In the genomic region with DNA sequence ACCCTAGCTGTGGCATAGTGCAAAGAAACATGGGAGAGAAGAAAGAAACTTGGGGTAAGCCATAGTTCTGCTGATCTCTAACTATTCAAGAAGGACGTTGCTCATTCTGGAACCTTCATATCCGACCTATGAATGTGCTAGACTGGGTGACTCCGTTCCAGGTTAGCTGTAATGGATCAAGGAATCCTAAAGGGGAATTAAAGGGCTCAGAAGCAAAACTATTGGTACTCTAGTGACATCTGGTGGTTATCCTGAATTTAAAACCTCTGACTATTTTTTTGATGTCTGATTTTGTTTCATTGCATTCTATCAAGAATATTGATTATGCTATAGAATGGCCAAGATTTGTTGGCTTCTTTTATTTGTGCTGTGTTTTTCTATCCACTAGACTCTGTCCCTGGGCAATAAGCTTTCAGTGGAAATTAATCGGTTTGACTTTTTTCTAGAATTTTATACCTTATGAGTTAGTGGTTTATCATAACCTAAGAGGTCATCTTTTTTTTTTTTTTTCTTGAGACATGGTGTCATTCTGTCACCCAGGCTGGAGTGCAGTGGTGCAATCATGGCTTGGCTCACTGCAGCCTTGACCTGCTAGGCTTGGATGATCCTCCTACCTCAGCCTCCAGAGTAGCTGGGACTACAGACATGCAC, we compare ENCODE assay signal across 8 cellular contexts. TPM values are rescaled to one million over a fixed set of nuclear protein-coding genes. Genes with fewer than 3 reads are reported as not detected.
DNase-seq lines count a peak whose midpoint lies in the region; ATAC-seq and TF ChIP-seq lines count a peak whose summit lies in the region.

No MANE protein-coding gene starts in this region.

- no peaks in the 10 kb centered on the region; the same call in 1 of the 2 replicates for H4K20me1 ChIP-seq in GM23248 (ENCODE audit: insufficient read depth)

- peaks cover 25% of the 10 kb centered on the region for H3F3A ChIP-seq in GM23248 (ENCODE audit: insufficient read depth)

- peak; percentile 42 for TF ChIP-seq CTCF in AG09319 (IDR thresholded peaks at IDR 0.05; ENCODE audit: low read depth, low read length)
- peak; percentile 43 for TF ChIP-seq CTCF in coronary artery (IDR thresholded peaks at IDR 0.05)

- no peak overlapping the region for H3K18ac ChIP-seq in mesendoderm (ENCODE audit: low read length)

- CTCF ChIA-PET in activated CD4-positive, alpha-beta memory T cell treated with anti-CD3 and anti-CD28 coated beads for 36 hours (lab: Charles Lee), result interaction anchor here (0.7 to 5.2 kb wide), 15 partner anchors 10 to 258 kb away, joined by 3 to 41 read pairs (median 5); partner anchors contain the start of gene PCTP

- WGBS in GM23248 (ENCODE audit: low coverage in 1 of 2, low lambda C conversion rate in 2 of 2, missing lambda C conversion rate in 2 of 2), 2 experiments, result 22 to 23% methylated on average over 4 of the region's 4 CpGs
- WGBS in mesendoderm (ENCODE audit: extremely low coverage, insufficient coverage, low lambda C conversion rate), result no CpG with 5 or more reads among the region's 4 CpGs

- POLR2A ChIA-PET in activated CD4-positive, alpha-beta memory T cell treated with anti-CD3 and anti-CD28 coated beads for 36 hours (lab: Charles Lee), result no interaction called here

- H3K4me3 Mint-ChIP-seq in activated CD4-positive, alpha-beta memory T cell treated with anti-CD3 and anti-CD28 coated beads for 36 hours, result no peak overlapping the region

- H3K4me1 Mint-ChIP-seq in activated CD4-positive, alpha-beta memory T cell treated with anti-CD3 and anti-CD28 coated beads for 36 hours (ENCODE audit: low read depth), result no peaks in the 10 kb centered on the region

- H2BK15ac ChIP-seq in mesendoderm (replicated peaks; ENCODE audit: low read depth), result no peak overlapping the region

- DNase-seq in AG09319 (ENCODE audit: extremely low read depth, low read depth) (peak; percentile 35), GM23248 (peak; percentile 87), NCI-H69 (lab: John Stamatoyannopoulos, UW) (peak; percentile 79), coronary artery (ENCODE audit: low spot score) (no peak), mesendoderm (peak; percentile 60)
- DNase-seq in activated CD4-positive, alpha-beta memory T cell treated with anti-CD3 and anti-CD28 coated beads for 36 hours, result no peak
- no peak for DNase-seq in stimulated activated CD4-positive, alpha-beta T cell treated with anti-CD3 and anti-CD28 coated beads, Interleukin-4, amount 100 ng/mL, for 1 hour

- H2BK120ac ChIP-seq in mesendoderm (ENCODE audit: low read depth, low read length), result no peak overlapping the region

- no peak overlapping the region for H3K4ac ChIP-seq in mesendoderm (ENCODE audit: low read depth, low read length)

- H2BK5ac ChIP-seq in mesendoderm (ENCODE audit: low read length), result no peak overlapping the region

- H3K4me1 ChIP-seq in GM23248 (ENCODE audit: insufficient read depth), result peaks cover 17% of the 10 kb centered on the region
- H3K4me1 ChIP-seq in mesendoderm (ENCODE audit: control insufficient read depth, low read depth, low read length), result no peaks in the 10 kb centered on the region

- H3K9me3 ChIP-seq in GM23248 (ENCODE audit: low read depth), result no peaks in the 10 kb centered on the region

- in situ Hi-C loops in GM23248 (cut with MboI), result no loop called here

- H3K27ac ChIP-seq in GM23248, result peak overlapping the region; percentile 93
- peak overlapping the region in 1 of 2 donors; percentile 15 for H3K27ac ChIP-seq in coronary artery
- H3K27ac ChIP-seq in mesendoderm (ENCODE audit: low read depth, low read length), result no peak overlapping the region

- H3K9ac ChIP-seq in GM23248, result peak overlapping the region; percentile 67
- H3K9ac ChIP-seq in mesendoderm (ENCODE audit: low read length), result no peak overlapping the region

- H3K79me1 ChIP-seq in mesendoderm (ENCODE audit: low read length), result no peaks in the 10 kb centered on the region

- H3K79me2 ChIP-seq in GM23248 (ENCODE audit: insufficient read depth) (peaks cover 13% of the 10 kb centered on the region), mesendoderm (ENCODE audit: control insufficient read depth, insufficient read depth, low read length) (no peaks in the 10 kb centered on the region)

- intact Hi-C loops in activated CD4-positive, alpha-beta memory T cell treated with anti-CD3 and anti-CD28 coated beads for 36 hours (cut with micrococcal nuclease), result loop anchor here (1.0 to 10.0 kb wide), 2 partner anchors 166 to 244 kb away; no protein-coding TSS in a partner anchor

- H2AK5ac ChIP-seq in mesendoderm (ENCODE audit: low read length), result no peak overlapping the region

- peaks cover 22% of the 10 kb centered on the region for H3K36me3 Mint-ChIP-seq in activated CD4-positive, alpha-beta memory T cell treated with anti-CD3 and anti-CD28 coated beads for 36 hours

- H2AFZ ChIP-seq in GM23248, result 0 out of 2 replicates have a peak overlapping the region, but pooled peaks have one; percentile 3

- H3K9me2 ChIP-seq in GM23248 (ENCODE audit: insufficient read depth), result no peaks in the 10 kb centered on the region

- no peak for ATAC-seq in GM18909 (IDR thresholded peaks at IDR 0.05; ENCODE audit: poor library complexity, unreplicated experiment)

- no peak overlapping the region for H3K23ac ChIP-seq in mesendoderm (ENCODE audit: low read length)

- H4K5ac ChIP-seq in mesendoderm (ENCODE audit: low read length), result no peak overlapping the region

- peak overlapping the region; percentile 69 for H3K4me2 ChIP-seq in GM23248 (ENCODE audit: unreplicated experiment)
- H3K4me2 ChIP-seq in mesendoderm (ENCODE audit: low read length), result no peak overlapping the region

- no peaks in the 10 kb centered on the region for H3K9me3 Mint-ChIP-seq in activated CD4-positive, alpha-beta memory T cell treated with anti-CD3 and anti-CD28 coated beads for 36 hours

- H3K36me3 ChIP-seq in GM23248 (ENCODE audit: low read depth), result no peaks in the 10 kb centered on the region
- no peaks in the 10 kb centered on the region for H3K36me3 ChIP-seq in mesendoderm (ENCODE audit: control insufficient read depth, insufficient read depth, low read length)

- no peaks in the 10 kb centered on the region for H3K27me3 Mint-ChIP-seq in activated CD4-positive, alpha-beta memory T cell treated with anti-CD3 and anti-CD28 coated beads for 36 hours

- no peak overlapping the region for H3K27ac Mint-ChIP-seq in activated CD4-positive, alpha-beta memory T cell treated with anti-CD3 and anti-CD28 coated beads for 36 hours

- H3K4me3 ChIP-seq in GM23248 (peak overlapping the region; percentile 34; the same call in 1 of the 2 replicates), coronary artery (no peak overlapping the region), mesendoderm (ENCODE audit: low read length) (no peak overlapping the region)

- H4K8ac ChIP-seq in mesendoderm (ENCODE audit: low read depth, low read length), result no peak overlapping the region

- H3K27me3 ChIP-seq in GM23248 (replicated peaks; ENCODE audit: insufficient read depth) (no peaks in the 10 kb centered on the region), mesendoderm (ENCODE audit: insufficient read depth, low read length, poor library complexity) (no peaks in the 10 kb centered on the region)

- H3K56ac ChIP-seq in mesendoderm (ENCODE audit: low read length), result no peak overlapping the region

RNA-seq across cellular contexts. Expression of gene PCTP, which starts 19.5 kb away (rescaled TPM):
- total RNA-seq in GM23248 (2014; rRNA removed; shearing (Covaris generic)), result 6.9 and 13.2 TPM in 2 replicates
- polyA plus RNA-seq in GM23248 (2016; fragmentation: Nextera tagmentation; extraction: Ambion mirVana), result 7.9 and 8.0 TPM in 2 replicates
- polyA plus RNA-seq in mesendoderm (2013, experiment 1 of 2), result 16.0 TPM
- 16.1 TPM for polyA plus RNA-seq in mesendoderm (2013, experiment 2 of 2)
- 1 to 10 TPM; 9.3 to 9.8 TPM for total RNA-seq in activated CD4-positive, alpha-beta memory T cell treated with anti-CD3 and anti-CD28 coated beads for 36 hours

RNA-seq across cellular contexts. Expression of gene TMEM100, which starts 47.7 kb away (rescaled TPM):
- 0.76 TPM in 1 of 2 replicates, not detected in the other for total RNA-seq in GM23248 (2014; rRNA removed; shearing (Covaris generic))
- polyA plus RNA-seq in GM23248 (2016; fragmentation: Nextera tagmentation; extraction: Ambion mirVana), result 0.18 TPM in 1 of 2 replicates, not detected in the other
- 0.31 TPM for polyA plus RNA-seq in mesendoderm (2013, experiment 1 of 2)
- polyA plus RNA-seq in mesendoderm (2013, experiment 2 of 2), result 0.53 TPM
- total RNA-seq in activated CD4-positive, alpha-beta memory T cell treated with anti-CD3 and anti-CD28 coated beads for 36 hours, result not detected

Comparison
In these comparisons a context has a peak if more than half of its experiments do, and no peak if none do; other contexts are left out.
1. DNase-seq: peak in AG09319 (single experiment), GM23248 (single experiment), NCI-H69 (single experiment) and mesendoderm (single experiment); none in coronary artery (single experiment), activated CD4-positive, alpha-beta memory T cell treated with anti-CD3 and anti-CD28 coated beads for 36 hours (single experiment) and stimulated activated CD4-positive, alpha-beta T cell treated with anti-CD3 and anti-CD28 coated beads, Interleukin-4, amount 100 ng/mL, for 1 hour (single experiment).